30 cellular contexts compared by ENCODE assay signal in the genomic region with DNA sequence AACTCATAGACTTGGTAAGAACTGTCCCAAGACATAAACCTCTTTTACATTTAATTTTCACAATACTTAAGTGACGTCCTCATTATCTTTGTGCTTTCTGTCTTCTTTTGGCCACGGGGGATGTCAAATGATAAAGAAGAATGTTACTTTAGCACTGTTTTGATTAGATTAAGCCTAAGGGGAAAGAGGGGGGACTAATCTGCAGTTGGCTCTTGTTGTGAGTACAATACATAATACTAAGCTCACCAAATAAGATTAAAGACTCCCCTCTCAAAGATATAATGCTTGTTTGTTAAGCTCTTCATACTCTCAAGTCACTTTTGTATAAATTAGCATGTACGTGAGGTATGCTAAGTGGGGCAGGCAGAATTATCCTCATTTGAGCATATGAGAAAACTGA. TPM values are rescaled to one million over a fixed set of nuclear protein-coding genes. Genes with fewer than 3 reads are reported as not detected.
"Had no signal": no experiment of that assay in that cellular context is flagged by ENCODE, and none has a peak within 500 bp of the region (broad histone marks: within the 10 kb centered on the region; RNA-seq: fewer than 3 reads in every experiment).

No MANE protein-coding gene starts in this region.

- H3K4me3 ChIP-seq: body of pancreas, cardiac muscle cell, skin epidermis, stomach, transverse colon had no signal

- H3K27ac Mint-ChIP-seq: activated CD4-positive, alpha-beta T cell treated with anti-CD3 and anti-CD28 coated beads for 36 hours; activated CD8-positive, alpha-beta memory T cell treated with anti-CD3 and anti-CD28 coated beads, Interleukin-2, amount 10 ng/mL, durations not matched to agents 7 days and 5 days; activated CD8-positive, alpha-beta T cell treated with anti-CD3 and anti-CD28 coated beads, Interleukin-2, amount 10 ng/mL, durations not matched to agents 7 days and 5 days; activated naive CD4-positive, alpha-beta T cell treated with anti-CD3 and anti-CD28 coated beads, Interleukin-2, amount 50 U/mL, for 72 hours; activated T-helper 2 cell treated with anti-CD3 and anti-CD28 coated beads, Interferon-gamma antibody, Interleukin-2, Interleukin-4, amounts not matched to agents 10 μg/mL and 5 μg/mL and 100 μg/mL, durations not matched to agents 14 hours and 24 hours and 36 hours; naive thymus-derived CD8-positive, alpha-beta T cell; stimulated activated memory B cell treated with anti-CD40 and anti-IgM and Interleukin-4, amounts not matched to agents 10 μg/mL and 1 μg/mL and 100 μg/mL, for 72 hours had no signal

- H3K27me3 Mint-ChIP-seq: activated CD4-positive, alpha-beta T cell treated with anti-CD3 and anti-CD28 coated beads for 36 hours; naive thymus-derived CD8-positive, alpha-beta T cell; stimulated activated memory B cell treated with anti-CD40 and anti-IgM and Interleukin-4, amounts not matched to agents 10 μg/mL and 1 μg/mL and 100 μg/mL, for 72 hours had no signal

- DNase-seq: activated CD4-positive, alpha-beta T cell treated with anti-CD3 and anti-CD28 coated beads for 36 hours; activated CD4-positive, CD25-positive, alpha-beta regulatory T cell; activated CD8-positive, alpha-beta memory T cell treated with anti-CD3 and anti-CD28 coated beads, Interleukin-2, amount 10 ng/mL, durations not matched to agents 7 days and 5 days; activated CD8-positive, alpha-beta T cell treated with anti-CD3 and anti-CD28 coated beads, Interleukin-2, amount 10 ng/mL, durations not matched to agents 7 days and 5 days; activated naive CD4-positive, alpha-beta T cell; activated T-cell treated with anti-CD3 and anti-CD28 coated beads, Interleukin-2, amount 50 U/mL, for 48 hours; body of pancreas; cerebellar nuclear complex; head of caudate nucleus; hippocampal formation; left colon; naive thymus-derived CD8-positive, alpha-beta T cell; nucleus accumbens; posterior cingulate gyrus; stimulated activated CD4-positive, alpha-beta T cell treated with anti-CD3 and anti-CD28 coated beads, Interleukin-1b, Interleukin-23, amount 100 ng/mL, for 48 hours; stimulated activated CD4-positive, alpha-beta T cell treated with anti-CD3 and anti-CD28 coated beads, Interleukin-4, amount 100 ng/mL, for 4 hours; stimulated activated CD8-positive, alpha-beta memory T cell treated with anti-CD3 and anti-CD28 coated beads, Interleukin-4, amount 100 ng/mL, for 48 hours; stomach; transverse colon had no signal

- H3K36me3 Mint-ChIP-seq: activated CD8-positive, alpha-beta memory T cell treated with anti-CD3 and anti-CD28 coated beads, Interleukin-2, amount 10 ng/mL, durations not matched to agents 7 days and 5 days had no signal

- FAIRE-seq: endothelial cell of umbilical vein, keratinocyte, urothelium cell line had no signal

- ATAC-seq: activated CD4-positive, alpha-beta T cell treated with anti-CD3 and anti-CD28 coated beads for 36 hours; activated CD8-positive, alpha-beta memory T cell treated with anti-CD3 and anti-CD28 coated beads, Interleukin-2, amount 10 ng/mL, durations not matched to agents 7 days and 5 days; activated CD8-positive, alpha-beta T cell treated with anti-CD3 and anti-CD28 coated beads, Interleukin-2, amount 10 ng/mL, durations not matched to agents 7 days and 5 days; activated naive CD4-positive, alpha-beta T cell treated with anti-CD3 and anti-CD28 coated beads, Interleukin-2, amount 50 U/mL, for 72 hours; body of pancreas; left colon; naive thymus-derived CD8-positive, alpha-beta T cell; sciatic nerve; stimulated activated memory B cell treated with anti-CD40 and anti-IgM and Interleukin-4, amounts not matched to agents 10 μg/mL and 1 μg/mL and 100 μg/mL, for 72 hours had no signal

- H3K4me3 Mint-ChIP-seq: activated CD4-positive, alpha-beta T cell treated with anti-CD3 and anti-CD28 coated beads for 36 hours; activated CD8-positive, alpha-beta memory T cell treated with anti-CD3 and anti-CD28 coated beads, Interleukin-2, amount 10 ng/mL, durations not matched to agents 7 days and 5 days; activated CD8-positive, alpha-beta T cell treated with anti-CD3 and anti-CD28 coated beads, Interleukin-2, amount 10 ng/mL, durations not matched to agents 7 days and 5 days; naive thymus-derived CD8-positive, alpha-beta T cell; neural crest cell; stimulated activated memory B cell treated with anti-CD40 and anti-IgM and Interleukin-4, amounts not matched to agents 10 μg/mL and 1 μg/mL and 100 μg/mL, for 72 hours had no signal

- H3K27me3 ChIP-seq: body of pancreas, cardiac muscle cell, stomach, transverse colon had no signal

- H3K4me1 Mint-ChIP-seq: activated CD4-positive, alpha-beta T cell treated with anti-CD3 and anti-CD28 coated beads for 36 hours; activated CD8-positive, alpha-beta memory T cell treated with anti-CD3 and anti-CD28 coated beads, Interleukin-2, amount 10 ng/mL, durations not matched to agents 7 days and 5 days; neural crest cell; stimulated activated memory B cell treated with anti-CD40 and anti-IgM and Interleukin-4, amounts not matched to agents 10 μg/mL and 1 μg/mL and 100 μg/mL, for 72 hours had no signal

- H3K27ac ChIP-seq: body of pancreas, cardiac muscle cell, skin epidermis, stomach, transverse colon had no signal

- H3K9me3 Mint-ChIP-seq: activated naive CD4-positive, alpha-beta T cell treated with anti-CD3 and anti-CD28 coated beads, Interleukin-2, amount 50 U/mL, for 72 hours; activated T-helper 2 cell treated with anti-CD3 and anti-CD28 coated beads, Interferon-gamma antibody, Interleukin-2, Interleukin-4, amounts not matched to agents 10 μg/mL and 5 μg/mL and 100 μg/mL, durations not matched to agents 14 hours and 24 hours and 36 hours; naive thymus-derived CD8-positive, alpha-beta T cell; neural crest cell; stimulated activated memory B cell treated with anti-CD40 and anti-IgM and Interleukin-4, amounts not matched to agents 10 μg/mL and 1 μg/mL and 100 μg/mL, for 72 hours had no signal

- H3K9me3 ChIP-seq: body of pancreas, stomach, transverse colon had no signal

- H3K4me1 ChIP-seq: body of pancreas, transverse colon had no signal

RNA-seq across cellular contexts. Expression of a gene that starts 53.2 kb away (rescaled TPM):
- total RNA-seq: activated CD8-positive, alpha-beta memory T cell treated with anti-CD3 and anti-CD28 coated beads, Interleukin-2, amount 10 ng/mL, durations not matched to agents 7 days and 5 days; activated CD8-positive, alpha-beta T cell treated with anti-CD3 and anti-CD28 coated beads, Interleukin-2, amount 10 ng/mL, durations not matched to agents 7 days and 5 days; T-helper 1 cell treated with Interleukin-12 subunit alpha and Interleukin-12 subunit beta and Interleukin-4 antibody, amounts not matched to agents 30 ng/mL and 1 ng/mL, for 36 hours had no signal
